Comparison of ENCODE assay signal across 20 cellular contexts in the genomic region with DNA sequence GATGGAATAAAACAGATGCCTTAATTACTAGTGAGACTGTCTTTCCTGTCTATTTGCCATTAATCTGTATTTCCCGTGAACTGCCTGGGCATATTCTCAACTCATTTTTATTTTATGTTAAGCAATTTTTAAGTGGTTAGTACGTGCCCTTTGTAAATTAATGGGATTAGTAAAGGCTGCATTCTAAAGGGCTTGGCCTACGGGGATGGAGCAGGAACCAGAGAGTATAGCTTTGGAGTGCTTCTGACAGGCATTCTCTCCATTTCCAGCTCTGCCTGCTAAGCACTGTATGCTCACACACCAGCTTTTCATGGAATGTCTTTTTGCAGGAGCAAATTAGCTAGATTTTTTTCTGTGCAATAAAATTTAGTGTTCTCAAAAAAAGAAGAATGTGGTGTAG.
DNase-seq lines count a peak whose midpoint lies in the region; ATAC-seq and TF ChIP-seq lines count a peak whose summit lies in the region.
"Had no signal": no experiment of that assay in that cellular context is flagged by ENCODE, and none has a peak within 500 bp of the region (broad histone marks: within the 10 kb centered on the region; RNA-seq: fewer than 3 reads in every experiment).

No MANE protein-coding gene starts in this region.

- no peak overlapping the region for H3K14ac ChIP-seq in neuronal stem cell (ENCODE audit: low read length)

- H3K36me3 ChIP-seq in SK-N-SH (replicated peaks in 1 of 2; ENCODE audit: control insufficient read depth in 1 of 2, insufficient read depth in 2 of 2, low read length in 1 of 2) (no peaks in the 10 kb centered on the region), Panc1 (ENCODE audit: control insufficient read depth, insufficient read depth, low read length) (no peaks in the 10 kb centered on the region), neuronal stem cell (replicated peaks in 1 of 2; ENCODE audit: control insufficient read depth in 2 of 2, insufficient read depth in 2 of 2, low read length in 2 of 2) (no peaks in the 10 kb centered on the region)
- H3K36me3 ChIP-seq: BE2C had no signal

- POLR2A ChIA-PET in SK-N-SH (lab: Yijun Ruan, JAX) = no interaction called here
- POLR2A ChIA-PET in Panc1 (lab: Charles Lee) = no interaction called here

- H3F3A ChIP-seq in SK-N-SH (replicated peaks; ENCODE audit: insufficient read depth) = no peaks in the 10 kb centered on the region

- H3K27ac ChIP-seq in SK-N-SH (ENCODE audit: low read depth in 2 of 2, low read length in 1 of 2) (no peak overlapping the region), Panc1 (ENCODE audit: low read length) (peak overlapping the region; percentile 21; the same call in 1 of the 2 replicates), neuronal stem cell (replicated peaks; ENCODE audit: low read length) (no peak overlapping the region)
- H3K27ac ChIP-seq: C4-2B, GM23248, HL-60 had no signal

- H3K9me3 Mint-ChIP-seq in CD14-positive monocyte = peaks cover 4 to 11% (median 5%) of the 10 kb centered on the region in 7 donors

- TF ChIP-seq EP300 in SK-N-SH (IDR thresholded peaks at IDR 0.05; ENCODE audit: borderline replicate concordance in 1 of 2, low read depth in 1 of 2, low read length in 1 of 2) = no peak

- no peak overlapping the region for H2BK15ac ChIP-seq in neuronal stem cell (ENCODE audit: low read length)

- H2BK5ac ChIP-seq in neuronal stem cell (ENCODE audit: low read length) = no peak overlapping the region

- H2BK120ac ChIP-seq in neuronal stem cell (ENCODE audit: low read depth, low read length) = no peak overlapping the region

- H3K4me2 ChIP-seq in SK-N-SH (no peak overlapping the region), neuronal stem cell (ENCODE audit: insufficient read depth, low read length, poor library complexity, severe bottlenecking) (no peak overlapping the region)

- H2BK12ac ChIP-seq in neuronal stem cell (ENCODE audit: low read length) = no peak overlapping the region

- no peak for TF ChIP-seq RAD21 in SK-N-SH (IDR thresholded peaks at IDR 0.05; ENCODE audit: low read length)

- H3K4me1 ChIP-seq in SK-N-SH (ENCODE audit: control insufficient read depth in 1 of 2, insufficient read depth in 2 of 2, low read depth in 1 of 2, low read length in 1 of 2) (no peaks in the 10 kb centered on the region), Panc1 (ENCODE audit: control insufficient read depth, insufficient read depth, low read length) (peaks cover 20% of the 10 kb centered on the region), neuronal stem cell (ENCODE audit: control insufficient read depth in 2 of 2, insufficient read depth in 1 of 2, low read depth in 1 of 2, low read length in 2 of 2) (peaks cover 0 to under 1% of the 10 kb centered on the region in 2 donors)
- H3K4me1 ChIP-seq: BE2C had no signal

- WGBS in SK-N-SH (ENCODE audit: low lambda C conversion rate) = 12% methylated on average over 3 of the region's 3 CpGs
- no CpG with 5 or more reads among the region's 3 CpGs for WGBS in neuronal stem cell (ENCODE audit: extremely low coverage in 2 of 2, insufficient read length in 2 of 2, insufficient replicate concordance in 1 of 2), 2 donors

- H3K4me3 ChIP-seq in SK-N-SH (ENCODE audit: low read depth in 2 of 2, low read length in 1 of 2) (no peak overlapping the region), Panc1 (ENCODE audit: low read depth in 2 of 2, low read length in 2 of 2) (no peak overlapping the region), neuronal stem cell (ENCODE audit: low read length in 2 of 2) (no peak overlapping the region)
- H3K4me3 ChIP-seq: GM23248, K562 had no signal

- H2AK5ac ChIP-seq in neuronal stem cell (ENCODE audit: low read depth, low read length) = no peak overlapping the region

- no peaks in the 10 kb centered on the region for H3K9me3 ChIP-seq in SK-N-SH
- H3K9me3 ChIP-seq in Panc1 (ENCODE audit: control insufficient read depth, insufficient read depth, low read depth, low read length) = no peaks in the 10 kb centered on the region
- no peaks in the 10 kb centered on the region for H3K9me3 ChIP-seq in neuronal stem cell (replicated peaks in 1 of 2; ENCODE audit: control insufficient read depth in 2 of 2, insufficient read depth in 1 of 2, low read depth in 1 of 2, low read length in 2 of 2)
- H3K9me3 ChIP-seq: BE2C had no signal

- H3K4me3 Mint-ChIP-seq in CD14-positive monocyte = peak overlapping the region in 1 of 2 donors; percentile 4
- H3K4me3 Mint-ChIP-seq: CD4-positive, alpha-beta memory T cell had no signal

- no peaks in the 10 kb centered on the region for H3K27me3 Mint-ChIP-seq in CD14-positive monocyte (ENCODE audit: low read depth in 3 of 3)

- intact Hi-C loops in CD14-positive monocyte (cut with micrococcal nuclease) (no loop called here), Panc1 (cut with micrococcal nuclease; ENCODE audit: unreplicated experiment) (no loop called here)

- H3K27me3 ChIP-seq in SK-N-SH (ENCODE audit: insufficient read depth) (no peaks in the 10 kb centered on the region), Panc1 (ENCODE audit: control insufficient read depth, insufficient read depth, low read length) (no peaks in the 10 kb centered on the region), neuronal stem cell (ENCODE audit: control insufficient read depth in 3 of 3, insufficient read depth in 3 of 3, low read depth in 1 of 3, low read length in 3 of 3) (no peaks in the 10 kb centered on the region)
- H3K27me3 ChIP-seq: BE2C had no signal

- no peaks in the 10 kb centered on the region for H4K20me1 ChIP-seq in SK-N-SH (ENCODE audit: insufficient read depth)

- no peak overlapping the region for H3K4ac ChIP-seq in neuronal stem cell (ENCODE audit: low read length)

- H2AFZ ChIP-seq in SK-N-SH (ENCODE audit: low read depth) (no peak overlapping the region), neuronal stem cell (ENCODE audit: low read length) (peak overlapping the region; percentile 36)
- H2AFZ ChIP-seq: GM23248 had no signal

- ATAC-seq in SK-N-SH treated with all-trans-retinoic acid at 6 μM for 48 hours (0 out of 3 replicates have a peak, but pooled peaks have one; percentile 35), Panc1 (peak; percentile 50; the same call in 1 of the 2 replicates)
- ATAC-seq: K562 had no signal

- CTCF ChIA-PET in SK-N-SH (lab: Yijun Ruan, JAX) = interaction anchor here (0.9 kb wide), 1 partner anchor 20 kb away, joined by 3 read pairs; no protein-coding TSS in a partner anchor
- CTCF ChIA-PET in Panc1 (lab: Charles Lee) = no interaction called here

- BruUV-seq in Panc1 (replicated peaks; lab: Mats Ljungman, UMichigan) = no TSS peak

- peak overlapping the region; percentile 18 to 86 (median 76) for H3K27ac Mint-ChIP-seq in CD14-positive monocyte
- H3K27ac Mint-ChIP-seq: CD4-positive, alpha-beta memory T cell had no signal

- H3K9ac ChIP-seq in SK-N-SH (no peak overlapping the region), neuronal stem cell (ENCODE audit: low read depth, low read length, poor library complexity) (no peak overlapping the region)
- H3K9ac ChIP-seq: GM23248 had no signal

- in situ Hi-C loops in Panc1 (cut with HindIII; ENCODE audit: low pct_unique_long_range_greater_than_20kb, low sequenced_read_pairs) = no loop called here

- no peak overlapping the region for H3K23ac ChIP-seq in neuronal stem cell (ENCODE audit: low read depth, low read length, poor library complexity)

- no peaks in the 10 kb centered on the region for H3K79me2 ChIP-seq in SK-N-SH (ENCODE audit: insufficient read depth)

- H3K9me2 ChIP-seq in SK-N-SH = no peaks in the 10 kb centered on the region

- no peak overlapping the region for H3K18ac ChIP-seq in neuronal stem cell (ENCODE audit: low read length)

- no peak for TF ChIP-seq CTCF in SK-N-SH (IDR thresholded peaks at IDR 0.05)
- TF ChIP-seq CTCF in CD14-positive monocyte (IDR thresholded peaks at IDR 0.05) = no peak
- no peak for TF ChIP-seq CTCF in Panc1 (IDR thresholded peaks at IDR 0.05)

- H3K4me1 Mint-ChIP-seq in CD14-positive monocyte = peaks cover 52% of the 10 kb centered on the region
- H3K4me1 Mint-ChIP-seq: CD4-positive, alpha-beta memory T cell had no signal

- DNase-seq in SK-N-SH (no peak), CD14-positive monocyte (ENCODE audit: low spot score) (no peak), Panc1 (ENCODE audit: low read depth, low spot score) (no peak), neuronal stem cell (ENCODE audit: low spot score) (no peak), T-helper 1 cell (no peak), HuH-7.5 (ENCODE audit: low spot score) (no peak)
- no peak for DNase-seq in NK-92 treated with Interleukin-12 subunit alpha and Interleukin-12 subunit beta, amount 100 ng/mL, for 24 hours (lab: John Stamatoyannopoulos, UW)
- DNase-seq: ACHN; BE2C; CD4-positive, alpha-beta memory T cell; DMS153; DND-41; EL; GM23248; HCEC 1CT; IMR-90 had no signal

- H4K91ac ChIP-seq in neuronal stem cell (ENCODE audit: low read depth, low read length, poor library complexity) = no peak overlapping the region

- no peaks in the 10 kb centered on the region for H3K79me1 ChIP-seq in neuronal stem cell (ENCODE audit: low read depth, low read length)

- peaks cover 11 to 12% of the 10 kb centered on the region in 2 donors for H3K36me3 Mint-ChIP-seq in CD14-positive monocyte
- H3K36me3 Mint-ChIP-seq: CD4-positive, alpha-beta memory T cell had no signal

- no peak overlapping the region for H4K8ac ChIP-seq in neuronal stem cell (ENCODE audit: low read depth, low read length)

TF ChIP-seq in SK-N-SH treated with all-trans-retinoic acid at 6 μM for 48 hours, 23 proteins besides CTCF, POLR2A, EP300 and RAD21 (continues in another document):
- TF ChIP-seq ZNF8 (CRISPR knock-in tag; IDR thresholded peaks at IDR 0.05) (no peak), SNAI2 (CRISPR knock-in tag; IDR thresholded peaks at IDR 0.05) (no peak), TOX (CRISPR knock-in tag; IDR thresholded peaks at IDR 0.05; ENCODE audit: borderline replicate concordance) (no peak), ZNF565 (CRISPR knock-in tag; conservative IDR thresholded peaks at IDR 0.05; ENCODE audit: low read depth) (no peak), BACH2 (CRISPR knock-in tag; IDR thresholded peaks at IDR 0.05; ENCODE audit: borderline replicate concordance) (no peak)

TF ChIP-seq in SK-N-SH, 30 proteins besides CTCF, POLR2A, EP300 and RAD21 (continues in another document):
- no peak for TF ChIP-seq MXI1 (IDR thresholded peaks at IDR 0.05; ENCODE audit: low read depth, low read length)
- TF ChIP-seq EZH2phosphoT487 (IDR thresholded peaks at IDR 0.05; ENCODE audit: borderline replicate concordance, low read depth) = no peak
- no peak for TF ChIP-seq SMC3 (IDR thresholded peaks at IDR 0.05; ENCODE audit: low read depth, low read length)
- TF ChIP-seq TCF12 (IDR thresholded peaks at IDR 0.05) = no peak
- no peak for TF ChIP-seq RFX5 (IDR thresholded peaks at IDR 0.05; ENCODE audit: low read length)
- TF ChIP-seq CHD2 (IDR thresholded peaks at IDR 0.05; ENCODE audit: low read length, partially characterized antibody) = no peak
- no peak for TF ChIP-seq TEAD4 (IDR thresholded peaks at IDR 0.05; ENCODE audit: borderline replicate concordance, insufficient read depth)
